Comparison of ENCODE assay signal across 14 cellular contexts in the genomic region with DNA sequence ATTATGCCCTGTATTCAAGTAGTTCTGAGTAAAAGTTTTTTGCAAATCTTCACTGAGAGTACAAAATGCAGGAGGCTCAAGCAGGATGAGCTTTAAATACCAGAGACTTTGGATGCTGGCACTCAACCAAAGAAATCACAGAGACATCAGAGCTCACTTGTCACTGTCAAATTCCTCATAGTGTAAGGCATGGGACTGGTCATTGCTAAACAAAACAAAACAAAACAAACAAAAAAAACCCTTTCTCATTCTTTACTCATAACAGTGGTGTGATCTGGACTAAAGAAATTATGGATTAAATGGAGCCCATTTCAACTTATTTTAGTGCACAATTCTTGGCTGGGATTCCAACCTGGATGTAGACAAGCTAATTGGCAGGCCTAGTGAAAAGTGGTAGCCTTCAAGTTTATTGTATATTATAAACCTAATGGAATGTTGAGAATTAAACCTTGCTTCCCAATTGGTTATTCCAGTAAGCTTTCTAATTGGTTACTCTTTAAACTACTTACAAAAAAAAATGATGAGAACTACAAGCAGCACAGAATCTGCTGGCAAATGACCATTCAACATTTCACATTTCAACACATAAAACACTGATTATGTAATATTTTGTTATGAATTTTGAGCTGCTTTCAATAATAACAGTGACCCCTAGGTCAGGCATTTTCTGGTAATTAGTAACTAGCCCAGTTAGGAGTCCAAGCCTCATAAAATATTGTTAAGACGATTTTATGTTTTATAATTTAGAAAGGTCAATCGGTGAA. TPM values are rescaled to one million over a fixed set of nuclear protein-coding genes. Genes with fewer than 3 reads are reported as not detected.
A peak's percentile ranks its signal among the peaks of the same experiment; 100 is the strongest.
DNase-seq lines count a peak whose midpoint lies in the region; ATAC-seq and TF ChIP-seq lines count a peak whose summit lies in the region.
"Had no signal": no experiment of that assay in that cellular context is flagged by ENCODE, and none has a peak within 500 bp of the region (broad histone marks: within the 10 kb centered on the region; RNA-seq: fewer than 3 reads in every experiment).

No MANE protein-coding gene starts in this region.

- H3K36me3 ChIP-seq in cardiac muscle cell = no peaks in the 10 kb centered on the region
- H3K36me3 ChIP-seq: suprapubic skin had no signal

- intact Hi-C loops in cardiac septum (cut with DNase I) = loop anchor here (2.0 kb wide), 1 partner anchor 27 kb away; no protein-coding TSS in a partner anchor

- no peaks in the 10 kb centered on the region for H3K9me3 ChIP-seq in cardiac muscle cell (ENCODE audit: low read depth)
- H3K9me3 ChIP-seq: suprapubic skin had no signal

- no peak overlapping the region for H3K27ac ChIP-seq in cardiac muscle cell
- H3K27ac ChIP-seq: suprapubic skin had no signal

- peak; percentile 4 to 61 for DNase-seq in cardiac muscle cell (ENCODE audit: low read depth in 1 of 2, low spot score in 1 of 2)
- DNase-seq in cardiac septum (ENCODE audit: low spot score) = no peak
- peak; percentile 68 for DNase-seq in astrocyte of the spinal cord (ENCODE audit: low read depth, low spot score)
- peak; percentile 70 for DNase-seq in kidney tubule cell (ENCODE audit: low spot score)
- no peak for DNase-seq in superior temporal gyrus (ENCODE audit: extremely low spot score)
- no peak for DNase-seq in NCI-H2196 treated with DMSO at 0.1 percent for 48 hours (lab: John Stamatoyannopoulos, UW; ENCODE audit: unreplicated experiment)
- DNase-seq in NCI-H82 treated with DMSO at 0.1 percent for 48 hours (lab: John Stamatoyannopoulos, UW; ENCODE audit: unreplicated experiment) = no peak
- DNase-seq: activated CD4-positive, alpha-beta T cell treated with anti-CD3 and anti-CD28 coated beads for 36 hours; activated naive CD4-positive, alpha-beta T cell treated with Interleukin-2 at 50 U/mL for 16 hours; H9; NCI-H1417; stimulated activated CD4-positive, alpha-beta T cell treated with anti-CD3 and anti-CD28 coated beads, Interleukin-4, amount 100 ng/mL, for 24 hours had no signal

- H3K4me3 ChIP-seq in cardiac muscle cell = no peak overlapping the region
- H3K4me3 ChIP-seq in astrocyte of the spinal cord (ENCODE audit: low read depth, low read length) = no peak overlapping the region
- H3K4me3 ChIP-seq: suprapubic skin had no signal

- no peak for ATAC-seq in GM21786 (IDR thresholded peaks at IDR 0.05; ENCODE audit: unreplicated experiment)
- ATAC-seq: activated CD4-positive, alpha-beta T cell treated with anti-CD3 and anti-CD28 coated beads for 36 hours had no signal

- H3K27me3 ChIP-seq in cardiac muscle cell = no peaks in the 10 kb centered on the region
- H3K27me3 ChIP-seq: suprapubic skin had no signal

- TF ChIP-seq CTCF in cardiac muscle cell (IDR thresholded peaks at IDR 0.05; ENCODE audit: low read depth, low read length) (no peak), astrocyte of the spinal cord (IDR thresholded peaks at IDR 0.05; ENCODE audit: low read depth, low read length) (no peak)

- no peaks in the 10 kb centered on the region for H3K4me1 ChIP-seq in cardiac muscle cell (ENCODE audit: low read depth)
- H3K4me1 ChIP-seq: suprapubic skin had no signal

- in situ Hi-C loops in astrocyte of the spinal cord (cut with HindIII; ENCODE audit: low sequenced_read_pairs) = no loop called here

RNA-seq across cellular contexts. Expression of gene NEK7, which starts 30.6 kb away (rescaled TPM):
- total RNA-seq in cardiac muscle cell = 63.1 and 71.1 TPM in 2 replicates
- 46.1 and 73.3 TPM in 2 replicates for polyA plus RNA-seq in cardiac muscle cell
- total RNA-seq in cardiac septum = 318 TPM

Comparison
In these comparisons a context has a peak if more than half of its experiments do, and no peak if none do; other contexts are left out.
1. DNase-seq: peak in cardiac muscle cell (2 of 2), astrocyte of the spinal cord (single experiment) and kidney tubule cell (single experiment); none in cardiac septum (single experiment), superior temporal gyrus (single experiment), NCI-H2196 treated with DMSO at 0.1 percent for 48 hours (single experiment) and NCI-H82 treated with DMSO at 0.1 percent for 48 hours (single experiment).